Comparison of ENCODE assay signal across 24 cellular contexts in the genomic region with DNA sequence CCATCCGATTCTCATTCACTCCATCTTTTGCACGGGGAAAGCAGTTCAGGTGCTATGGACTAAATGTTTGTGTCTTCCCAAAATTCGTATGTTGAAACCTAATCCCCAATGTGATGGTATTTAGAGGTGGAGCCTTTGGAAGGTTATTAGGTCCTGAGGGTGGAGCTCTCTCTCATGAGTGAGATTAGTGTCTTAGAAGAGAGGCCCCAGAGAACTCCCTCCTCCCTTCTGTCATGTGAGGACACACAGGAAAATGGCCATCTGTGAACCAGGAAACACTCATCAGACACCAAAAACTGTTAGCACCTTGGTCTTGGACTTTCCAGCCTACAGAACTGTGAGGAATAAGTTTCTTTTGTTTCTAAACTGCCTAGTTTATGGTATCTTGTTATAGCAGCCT. TPM values are rescaled to one million over a fixed set of nuclear protein-coding genes. Genes with fewer than 3 reads are reported as not detected.
"Had no signal": no experiment of that assay in that cellular context is flagged by ENCODE, and none has a peak within 500 bp of the region (broad histone marks: within the 10 kb centered on the region; RNA-seq: fewer than 3 reads in every experiment).

No MANE protein-coding gene starts in this region.

- ATAC-seq: activated CD8-positive, alpha-beta memory T cell treated with anti-CD3 and anti-CD28 coated beads, Interleukin-2, amount 10 ng/mL, durations not matched to agents 7 days and 5 days; heart right ventricle; left lung had no signal

- H3K9me3 Mint-ChIP-seq: activated CD4-positive, alpha-beta memory T cell treated with anti-CD3 and anti-CD28 coated beads, Interleukin-2, amount 10 ng/mL, durations not matched to agents 7 days and 5 days; activated naive CD4-positive, alpha-beta T cell treated with anti-CD3 and anti-CD28 coated beads, Interleukin-2, amount 10 ng/mL, durations not matched to agents 7 days and 5 days; stimulated activated naive CD8-positive, alpha-beta T cell treated with anti-CD3 and anti-CD28 coated beads, Interleukin-15, Interleukin-2, amounts not matched to agents 100 ng/mL and 50 ng/mL, for 24 hours; T-helper 2 cell treated with Interferon-gamma antibody and Interleukin-4, amounts not matched to agents 5 μg/mL and 100 μg/mL, for 36 hours had no signal

- H3K4me3 ChIP-seq: coronary artery, heart right ventricle, left lung, right atrium auricular region, suprapubic skin, transverse colon, uterus had no signal

- DNase-seq: activated CD4-positive, alpha-beta memory T cell treated with anti-CD3 and anti-CD28 coated beads, Interleukin-2, amount 10 ng/mL, durations not matched to agents 7 days and 5 days; activated CD4-positive, alpha-beta T cell treated with anti-CD3 and anti-CD28 coated beads for 48 hours; activated CD4-positive, CD25-positive, alpha-beta regulatory T cell; activated CD8-positive, alpha-beta memory T cell treated with anti-CD3 and anti-CD28 coated beads, Interleukin-2, amount 10 ng/mL, durations not matched to agents 7 days and 5 days; activated naive CD4-positive, alpha-beta T cell treated with anti-CD3 and anti-CD28 coated beads, Interleukin-2, amount 10 ng/mL, durations not matched to agents 7 days and 5 days; aorta; brain microvascular endothelial cell; heart right ventricle; left lung; small intestine; stimulated activated CD4-positive, alpha-beta T cell treated with anti-CD3 and anti-CD28 coated beads, Interleukin-15, amount 100 ng/mL, for 24 hours; stimulated activated CD4-positive, alpha-beta T cell treated with anti-CD3 and anti-CD28 coated beads, Interleukin-2, amount 100 ng/mL, for 48 hours; transverse colon; uterus had no signal

- H3K27me3 Mint-ChIP-seq: progenitor cell of endocrine pancreas had no signal

- H3K36me3 Mint-ChIP-seq: activated CD8-positive, alpha-beta memory T cell treated with anti-CD3 and anti-CD28 coated beads, Interleukin-2, amount 10 ng/mL, durations not matched to agents 7 days and 5 days; activated naive CD4-positive, alpha-beta T cell treated with anti-CD3 and anti-CD28 coated beads, Interleukin-2, amount 10 ng/mL, durations not matched to agents 7 days and 5 days had no signal

- H3K27ac Mint-ChIP-seq: activated CD4-positive, alpha-beta memory T cell treated with anti-CD3 and anti-CD28 coated beads, Interleukin-2, amount 10 ng/mL, durations not matched to agents 7 days and 5 days; activated CD8-positive, alpha-beta memory T cell treated with anti-CD3 and anti-CD28 coated beads, Interleukin-2, amount 10 ng/mL, durations not matched to agents 7 days and 5 days; activated naive CD4-positive, alpha-beta T cell treated with anti-CD3 and anti-CD28 coated beads, Interleukin-2, amount 10 ng/mL, durations not matched to agents 7 days and 5 days; progenitor cell of endocrine pancreas; stimulated activated naive CD8-positive, alpha-beta T cell treated with anti-CD3 and anti-CD28 coated beads, Interleukin-15, Interleukin-2, amounts not matched to agents 100 ng/mL and 50 ng/mL, for 24 hours; T-helper 2 cell treated with Interferon-gamma antibody and Interleukin-4, amounts not matched to agents 5 μg/mL and 100 μg/mL, for 36 hours had no signal

- H3K4me1 ChIP-seq: heart right ventricle, left lung, right atrium auricular region, suprapubic skin, transverse colon, uterus had no signal

- H3K9me3 ChIP-seq: left lung, suprapubic skin, transverse colon, uterus had no signal

- H3K4me3 Mint-ChIP-seq: activated CD4-positive, alpha-beta memory T cell treated with anti-CD3 and anti-CD28 coated beads, Interleukin-2, amount 10 ng/mL, durations not matched to agents 7 days and 5 days; activated CD8-positive, alpha-beta memory T cell treated with anti-CD3 and anti-CD28 coated beads, Interleukin-2, amount 10 ng/mL, durations not matched to agents 7 days and 5 days; activated naive CD4-positive, alpha-beta T cell treated with anti-CD3 and anti-CD28 coated beads, Interleukin-2, amount 10 ng/mL, durations not matched to agents 7 days and 5 days; central memory CD8-positive, alpha-beta T cell; stimulated activated naive CD8-positive, alpha-beta T cell treated with anti-CD3 and anti-CD28 coated beads, Interleukin-15, Interleukin-2, amounts not matched to agents 100 ng/mL and 50 ng/mL, for 24 hours; T-helper 2 cell treated with Interferon-gamma antibody and Interleukin-4, amounts not matched to agents 5 μg/mL and 100 μg/mL, for 36 hours had no signal

- H3K4me1 Mint-ChIP-seq: activated CD4-positive, alpha-beta memory T cell treated with anti-CD3 and anti-CD28 coated beads, Interleukin-2, amount 10 ng/mL, durations not matched to agents 7 days and 5 days; activated CD8-positive, alpha-beta memory T cell treated with anti-CD3 and anti-CD28 coated beads, Interleukin-2, amount 10 ng/mL, durations not matched to agents 7 days and 5 days; activated naive CD4-positive, alpha-beta T cell treated with anti-CD3 and anti-CD28 coated beads, Interleukin-2, amount 10 ng/mL, durations not matched to agents 7 days and 5 days; central memory CD8-positive, alpha-beta T cell had no signal

- H3K27ac ChIP-seq: brain microvascular endothelial cell, coronary artery, heart right ventricle, left lung, right atrium auricular region, suprapubic skin, transverse colon, uterus had no signal

- H3K36me3 ChIP-seq: brain microvascular endothelial cell, heart right ventricle, left lung, right atrium auricular region, suprapubic skin, transverse colon, uterus had no signal

- H3K27me3 ChIP-seq: brain microvascular endothelial cell, right atrium auricular region, transverse colon, uterus had no signal

RNA-seq across cellular contexts. Expression of gene CCDC190, which starts 15.8 kb away (rescaled TPM):
- total RNA-seq: activated CD4-positive, alpha-beta memory T cell treated with anti-CD3 and anti-CD28 coated beads, Interleukin-2, amount 10 ng/mL, durations not matched to agents 7 days and 5 days; activated CD8-positive, alpha-beta memory T cell treated with anti-CD3 and anti-CD28 coated beads, Interleukin-2, amount 10 ng/mL, durations not matched to agents 7 days and 5 days; kidney epithelial cell; omental fat pad; suprapubic skin; transverse colon had no signal
- polyA plus RNA-seq: neural cell, small intestine had no signal
